ENCODE assay signal across 18 cellular contexts in genomic region chr1:150155413-150156071, GRCh38. TPM values are rescaled to one million over a fixed set of nuclear protein-coding genes. Genes with fewer than 3 reads are reported as not detected.
A peak's percentile ranks its signal among the peaks of the same experiment; 100 is the strongest.
DNase-seq lines count a peak whose midpoint lies in the region; ATAC-seq and TF ChIP-seq lines count a peak whose summit lies in the region.
"Had no signal": no experiment of that assay in that cellular context is flagged by ENCODE, and none has a peak within 500 bp of the region (broad histone marks: within the 10 kb centered on the region; RNA-seq: fewer than 3 reads in every experiment).

No MANE protein-coding gene starts in this region.

- H3K4me1 Mint-ChIP-seq in activated CD8-positive, alpha-beta memory T cell treated with anti-CD3 and anti-CD28 coated beads, Interleukin-2, amount 10 ng/mL, durations not matched to agents 7 days and 5 days: peaks cover 87% of the 10 kb centered on the region
- H3K4me1 Mint-ChIP-seq in activated T-helper 1 cell treated with anti-CD3 and anti-CD28 coated beads, Interleukin-12 subunit alpha, Interleukin-12 subunit beta, Interleukin-2, Interleukin-4 antibody, amounts not matched to agents 30 ng/mL and 10 ng/mL and 1 ng/mL, durations not matched to agents 14 hours and 24 hours and 36 hours (ENCODE audit: low read depth): peaks cover 45% of the 10 kb centered on the region

- H3K27ac Mint-ChIP-seq in activated CD8-positive, alpha-beta memory T cell treated with anti-CD3 and anti-CD28 coated beads, Interleukin-2, amount 10 ng/mL, durations not matched to agents 7 days and 5 days: peak overlapping the region; percentile 18
- H3K27ac Mint-ChIP-seq in activated T-helper 1 cell treated with anti-CD3 and anti-CD28 coated beads, Interleukin-12 subunit alpha, Interleukin-12 subunit beta, Interleukin-2, Interleukin-4 antibody, amounts not matched to agents 30 ng/mL and 10 ng/mL and 1 ng/mL, durations not matched to agents 14 hours and 24 hours and 36 hours: peak overlapping the region; percentile 40
- H3K27ac Mint-ChIP-seq: activated naive CD4-positive, alpha-beta T cell treated with anti-CD3 and anti-CD28 coated beads for 36 hours; stimulated activated naive CD8-positive, alpha-beta T cell treated with anti-CD3 and anti-CD28 coated beads, Interleukin-15, amount 100 ng/mL, for 72 hours had no signal

- H3K27me3 ChIP-seq in lower lobe of right lung (ENCODE audit: low read depth) (no peaks in the 10 kb centered on the region), stomach smooth muscle (ENCODE audit: control insufficient read depth in 1 of 2, insufficient read depth in 2 of 2, low read length in 2 of 2) (no peaks in the 10 kb centered on the region)
- H3K27me3 ChIP-seq: MG63 had no signal

- DNase-seq in activated CD8-positive, alpha-beta memory T cell treated with anti-CD3 and anti-CD28 coated beads, Interleukin-2, amount 10 ng/mL, durations not matched to agents 7 days and 5 days: no peak
- no peak for DNase-seq in activated CD8-positive, alpha-beta memory T cell treated with anti-CD3 and anti-CD28 coated beads, Interleukin-2, amount 50 U/mL, for 4 hours
- DNase-seq in activated T-helper 1 cell treated with anti-CD3 and anti-CD28 coated beads, Interleukin-12 subunit alpha, Interleukin-12 subunit beta, Interleukin-2, Interleukin-4 antibody, amounts not matched to agents 30 ng/mL and 10 ng/mL and 1 ng/mL, durations not matched to agents 14 hours and 24 hours and 36 hours (ENCODE audit: low spot score): no peak
- DNase-seq in lower lobe of right lung (no peak), DMS153 treated with DMSO at 0.1 percent for 48 hours (lab: John Stamatoyannopoulos, UW; ENCODE audit: unreplicated experiment) (no peak), CD1c-positive myeloid dendritic cell (ENCODE audit: extremely low spot score) (no peak)
- DNase-seq: activated CD4-positive, alpha-beta T cell treated with anti-CD3 and anti-CD28 coated beads, Interleukin-2, amount 50 U/mL, for 4 hours; activated naive CD4-positive, alpha-beta T cell treated with anti-CD3 and anti-CD28 coated beads for 36 hours; central memory CD4-positive, alpha-beta T cell; DMS79; MG63; NCI-H2029 treated with DMSO at 0.1 percent for 48 hours; NCI-H774; stimulated activated naive CD8-positive, alpha-beta T cell treated with anti-CD3 and anti-CD28 coated beads, Interleukin-15, amount 100 ng/mL, for 72 hours had no signal

- H3K4me1 ChIP-seq in lower lobe of right lung (peaks cover 46% of the 10 kb centered on the region), stomach smooth muscle (ENCODE audit: control insufficient read depth, insufficient read depth, low read length) (peaks cover 80% of the 10 kb centered on the region)

- H3K27ac ChIP-seq in lower lobe of right lung (peak overlapping the region; percentile 18), stomach smooth muscle (ENCODE audit: low read length) (peak overlapping the region; percentile 99)
- H3K27ac ChIP-seq: epithelial cell of prostate had no signal

- H3K4me3 Mint-ChIP-seq in activated CD8-positive, alpha-beta memory T cell treated with anti-CD3 and anti-CD28 coated beads, Interleukin-2, amount 10 ng/mL, durations not matched to agents 7 days and 5 days: no peak overlapping the region
- no peak overlapping the region for H3K4me3 Mint-ChIP-seq in activated T-helper 1 cell treated with anti-CD3 and anti-CD28 coated beads, Interleukin-12 subunit alpha, Interleukin-12 subunit beta, Interleukin-2, Interleukin-4 antibody, amounts not matched to agents 30 ng/mL and 10 ng/mL and 1 ng/mL, durations not matched to agents 14 hours and 24 hours and 36 hours
- H3K4me3 Mint-ChIP-seq: activated naive CD4-positive, alpha-beta T cell treated with anti-CD3 and anti-CD28 coated beads for 36 hours; stimulated activated naive CD8-positive, alpha-beta T cell treated with anti-CD3 and anti-CD28 coated beads, Interleukin-15, amount 100 ng/mL, for 72 hours had no signal

- CTCF ChIA-PET in activated CD8-positive, alpha-beta memory T cell treated with anti-CD3 and anti-CD28 coated beads, Interleukin-2, amount 10 ng/mL, durations not matched to agents 7 days and 5 days (lab: Charles Lee): interaction anchor here (1.2 to 26.8 kb wide), 3 partner anchors 10 to 84 kb away, joined by 4 to 424 read pairs (median 44); partner anchors contain the start of gene VPS45

- no peaks in the 10 kb centered on the region for H3K9me3 Mint-ChIP-seq in activated CD8-positive, alpha-beta memory T cell treated with anti-CD3 and anti-CD28 coated beads, Interleukin-2, amount 10 ng/mL, durations not matched to agents 7 days and 5 days (ENCODE audit: low read depth)
- H3K9me3 Mint-ChIP-seq in activated T-helper 1 cell treated with anti-CD3 and anti-CD28 coated beads, Interleukin-12 subunit alpha, Interleukin-12 subunit beta, Interleukin-2, Interleukin-4 antibody, amounts not matched to agents 30 ng/mL and 10 ng/mL and 1 ng/mL, durations not matched to agents 14 hours and 24 hours and 36 hours: no peaks in the 10 kb centered on the region
- H3K9me3 Mint-ChIP-seq: activated naive CD4-positive, alpha-beta T cell treated with anti-CD3 and anti-CD28 coated beads for 36 hours; stimulated activated naive CD8-positive, alpha-beta T cell treated with anti-CD3 and anti-CD28 coated beads, Interleukin-15, amount 100 ng/mL, for 72 hours had no signal

- H3K36me3 ChIP-seq in lower lobe of right lung (peaks cover 67% of the 10 kb centered on the region), stomach smooth muscle (ENCODE audit: control insufficient read depth in 2 of 2, insufficient read depth in 2 of 2, low read length in 2 of 2) (peaks cover 72 to 77% of the 10 kb centered on the region in 2 donors)

- H3K9me3 ChIP-seq in lower lobe of right lung: no peaks in the 10 kb centered on the region
- H3K9me3 ChIP-seq in stomach smooth muscle (ENCODE audit: control insufficient read depth in 2 of 2, low read length in 2 of 2): no peaks in the 10 kb centered on the region
- H3K9me3 ChIP-seq: MG63 had no signal

- peak overlapping the region; percentile 78 to 97 for H3K9ac ChIP-seq in stomach smooth muscle (ENCODE audit: low read length in 2 of 2)

- H3K4me3 ChIP-seq in lower lobe of right lung (no peak overlapping the region), stomach smooth muscle (ENCODE audit: low read length in 2 of 2) (peak overlapping the region; percentile 55 to 94)
- H3K4me3 ChIP-seq: MG63 had no signal

- intact Hi-C loops in activated T-helper 1 cell treated with anti-CD3 and anti-CD28 coated beads, Interleukin-12 subunit alpha, Interleukin-12 subunit beta, Interleukin-2, Interleukin-4 antibody, amounts not matched to agents 30 ng/mL and 10 ng/mL and 1 ng/mL, durations not matched to agents 14 hours and 24 hours and 36 hours (cut with micrococcal nuclease): no loop called here
- intact Hi-C loops in lower lobe of right lung (cut with DNase I): no loop called here

- TF ChIP-seq CTCF in lower lobe of right lung (IDR thresholded peaks at IDR 0.05): no peak

- ATAC-seq in activated CD8-positive, alpha-beta memory T cell treated with anti-CD3 and anti-CD28 coated beads, Interleukin-2, amount 10 ng/mL, durations not matched to agents 7 days and 5 days: no peak
- no peak for ATAC-seq in lower lobe of right lung
- ATAC-seq in HG03045 (IDR thresholded peaks at IDR 0.05; ENCODE audit: unreplicated experiment): no peak
- ATAC-seq: HCT116; stimulated activated naive CD8-positive, alpha-beta T cell treated with anti-CD3 and anti-CD28 coated beads, Interleukin-15, amount 100 ng/mL, for 72 hours had no signal

- peaks cover 85% of the 10 kb centered on the region for H3K36me3 Mint-ChIP-seq in activated CD8-positive, alpha-beta memory T cell treated with anti-CD3 and anti-CD28 coated beads, Interleukin-2, amount 10 ng/mL, durations not matched to agents 7 days and 5 days
- H3K36me3 Mint-ChIP-seq in activated T-helper 1 cell treated with anti-CD3 and anti-CD28 coated beads, Interleukin-12 subunit alpha, Interleukin-12 subunit beta, Interleukin-2, Interleukin-4 antibody, amounts not matched to agents 30 ng/mL and 10 ng/mL and 1 ng/mL, durations not matched to agents 14 hours and 24 hours and 36 hours (ENCODE audit: low read depth): peaks cover 64% of the 10 kb centered on the region

- no peaks in the 10 kb centered on the region for H3K27me3 Mint-ChIP-seq in activated CD8-positive, alpha-beta memory T cell treated with anti-CD3 and anti-CD28 coated beads, Interleukin-2, amount 10 ng/mL, durations not matched to agents 7 days and 5 days
- H3K27me3 Mint-ChIP-seq in activated T-helper 1 cell treated with anti-CD3 and anti-CD28 coated beads, Interleukin-12 subunit alpha, Interleukin-12 subunit beta, Interleukin-2, Interleukin-4 antibody, amounts not matched to agents 30 ng/mL and 10 ng/mL and 1 ng/mL, durations not matched to agents 14 hours and 24 hours and 36 hours (ENCODE audit: insufficient read depth): peaks cover 2% of the 10 kb centered on the region
- H3K27me3 Mint-ChIP-seq: stimulated activated naive CD8-positive, alpha-beta T cell treated with anti-CD3 and anti-CD28 coated beads, Interleukin-15, amount 100 ng/mL, for 72 hours had no signal

RNA-seq across cellular contexts. Expression of gene PLEKHO1, which starts 5.8 kb away (rescaled TPM):
- total RNA-seq in activated CD8-positive, alpha-beta memory T cell treated with anti-CD3 and anti-CD28 coated beads, Interleukin-2, amount 10 ng/mL, durations not matched to agents 7 days and 5 days: 100 to 1,000 TPM in 1 of 2 experiments, 10 to 100 TPM in 1; 98.2 to 128 TPM
- 27.1 and 35.4 TPM in 2 replicates for total RNA-seq in activated T-helper 1 cell treated with anti-CD3 and anti-CD28 coated beads, Interleukin-12 subunit alpha, Interleukin-12 subunit beta, Interleukin-2, Interleukin-4 antibody, amounts not matched to agents 30 ng/mL and 10 ng/mL and 1 ng/mL, durations not matched to agents 14 hours and 24 hours and 36 hours
- 41.6 TPM for total RNA-seq in lower lobe of right lung
